Comparison of ENCODE assay signal across 8 cellular contexts in genomic region chr3:169148448-169149348, GRCh38.
A peak's percentile ranks its signal among the peaks of the same experiment; 100 is the strongest.
DNase-seq lines count a peak whose midpoint lies in the region; ATAC-seq and TF ChIP-seq lines count a peak whose summit lies in the region.

No MANE protein-coding gene starts in this region.

- no peak for TF ChIP-seq CTCF in GM13977 (IDR thresholded peaks at IDR 0.05; ENCODE audit: extremely low read depth, insufficient read depth, missing control alignments)

- peak overlapping the region; percentile 57 to 68 for H3K4me3 ChIP-seq in duodenal mucosa (ENCODE audit: low read depth in 1 of 2, low read length in 2 of 2)
- H3K4me3 ChIP-seq in neuron (ENCODE audit: low read length): peak overlapping the region; percentile 42

- H2AFZ ChIP-seq in neuron (ENCODE audit: low read depth, low read length): peak overlapping the region; percentile 66

- no peak overlapping the region for H3K27ac Mint-ChIP-seq in stimulated activated effector memory CD8-positive, alpha-beta T cell treated with anti-CD3 and anti-CD28 coated beads, Interleukin-12 subunit alpha, Interleukin-12 subunit beta, amount 100 ng/mL, for 72 hours

- H3K4me1 ChIP-seq in duodenal mucosa (ENCODE audit: control insufficient read depth in 1 of 2, insufficient read depth in 2 of 2, low read length in 2 of 2): peaks cover 4 to 40% of the 10 kb centered on the region in 2 donors
- peaks cover 34% of the 10 kb centered on the region for H3K4me1 ChIP-seq in neuron (ENCODE audit: insufficient read depth, low read length)

- H3K9me3 Mint-ChIP-seq in stimulated activated effector memory CD8-positive, alpha-beta T cell treated with anti-CD3 and anti-CD28 coated beads, Interleukin-12 subunit alpha, Interleukin-12 subunit beta, amount 100 ng/mL, for 72 hours: no peaks in the 10 kb centered on the region

- H3K9me3 ChIP-seq in duodenal mucosa (ENCODE audit: control insufficient read depth in 1 of 2, low read length in 2 of 2): no peaks in the 10 kb centered on the region
- no peaks in the 10 kb centered on the region for H3K9me3 ChIP-seq in neuron (ENCODE audit: low read length)

- DNase-seq in stimulated activated effector memory CD8-positive, alpha-beta T cell treated with anti-CD3 and anti-CD28 coated beads, Interleukin-12 subunit alpha, Interleukin-12 subunit beta, amount 100 ng/mL, for 72 hours (ENCODE audit: low spot score in 2 of 2): no peak
- DNase-seq in GM13977 (ENCODE audit: low spot score) (no peak), COLO829 (ENCODE audit: low spot score) (no peak)
- DNase-seq in NK-92 treated with Interleukin-12 subunit alpha and Interleukin-12 subunit beta, amount 100 ng/mL, for 24 hours (lab: John Stamatoyannopoulos, UW): no peak

- peaks cover 17 to 39% of the 10 kb centered on the region in 2 donors for H3K27me3 ChIP-seq in duodenal mucosa (ENCODE audit: control insufficient read depth in 1 of 2, insufficient read depth in 2 of 2, low read length in 2 of 2)
- peaks cover 15% of the 10 kb centered on the region for H3K27me3 ChIP-seq in neuron (ENCODE audit: insufficient read depth, low read length)

- no peaks in the 10 kb centered on the region for H3K36me3 Mint-ChIP-seq in stimulated activated effector memory CD8-positive, alpha-beta T cell treated with anti-CD3 and anti-CD28 coated beads, Interleukin-12 subunit alpha, Interleukin-12 subunit beta, amount 100 ng/mL, for 72 hours

- H3K36me3 ChIP-seq in duodenal mucosa (ENCODE audit: control insufficient read depth in 1 of 2, insufficient read depth in 2 of 2, low read length in 2 of 2) (no peaks in the 10 kb centered on the region), neuron (ENCODE audit: insufficient read depth, low read length) (no peaks in the 10 kb centered on the region)

- in situ Hi-C loops in GM13977 (cut with MboI; ENCODE audit: low pct_unique_long_range_greater_than_20kb, low sequenced_read_pairs, unreplicated experiment): no loop called here

- peaks cover 7% of the 10 kb centered on the region for H3K4me1 Mint-ChIP-seq in stimulated activated effector memory CD8-positive, alpha-beta T cell treated with anti-CD3 and anti-CD28 coated beads, Interleukin-12 subunit alpha, Interleukin-12 subunit beta, amount 100 ng/mL, for 72 hours

- ATAC-seq in GM18498 (IDR thresholded peaks at IDR 0.05; ENCODE audit: unreplicated experiment) (peak; percentile 12), HG03064 (IDR thresholded peaks at IDR 0.05; ENCODE audit: low read depth, unreplicated experiment) (peak; percentile 14)
- ATAC-seq in stimulated activated effector memory CD8-positive, alpha-beta T cell treated with anti-CD3 and anti-CD28 coated beads, Interleukin-12 subunit alpha, Interleukin-12 subunit beta, amount 100 ng/mL, for 72 hours: no peak

- H3K27ac ChIP-seq in duodenal mucosa (ENCODE audit: low read depth, low read length): peak overlapping the region; percentile 2

- H3K9ac ChIP-seq in duodenal mucosa (ENCODE audit: low read depth in 1 of 2, low read length in 2 of 2): no peak overlapping the region

- no peak overlapping the region for H3K4me3 Mint-ChIP-seq in stimulated activated effector memory CD8-positive, alpha-beta T cell treated with anti-CD3 and anti-CD28 coated beads, Interleukin-12 subunit alpha, Interleukin-12 subunit beta, amount 100 ng/mL, for 72 hours
